In the genomic region with DNA sequence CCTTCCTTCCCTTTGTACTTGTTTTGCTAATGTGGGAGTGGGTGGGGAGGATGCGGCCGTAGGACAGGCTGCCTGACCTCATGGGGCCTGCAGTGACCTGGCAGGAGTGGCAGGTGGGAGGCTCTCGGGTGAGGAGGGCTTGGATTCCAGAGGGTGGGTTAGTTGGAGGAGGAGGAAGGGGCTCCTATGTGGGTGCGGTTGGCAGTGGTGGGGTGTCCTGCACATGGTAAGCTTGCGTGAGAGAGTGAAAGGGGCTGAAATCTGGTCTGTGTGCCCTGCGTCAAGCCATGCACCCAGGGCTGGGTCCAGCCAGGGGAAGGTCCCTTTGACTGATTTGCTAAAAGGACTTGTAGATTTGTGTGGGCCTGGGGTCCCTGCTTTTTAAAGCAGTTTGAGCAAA, we compare ENCODE assay signal across 1 cellular context.
TF ChIP-seq lines count a peak whose summit lies in the region.

No MANE protein-coding gene starts in this region.

TF ChIP-seq in GM23338, 12 proteins besides CTCF, POLR2A, EP300 and RAD21 (continued from another document):
- TF ChIP-seq, protein P1, sequence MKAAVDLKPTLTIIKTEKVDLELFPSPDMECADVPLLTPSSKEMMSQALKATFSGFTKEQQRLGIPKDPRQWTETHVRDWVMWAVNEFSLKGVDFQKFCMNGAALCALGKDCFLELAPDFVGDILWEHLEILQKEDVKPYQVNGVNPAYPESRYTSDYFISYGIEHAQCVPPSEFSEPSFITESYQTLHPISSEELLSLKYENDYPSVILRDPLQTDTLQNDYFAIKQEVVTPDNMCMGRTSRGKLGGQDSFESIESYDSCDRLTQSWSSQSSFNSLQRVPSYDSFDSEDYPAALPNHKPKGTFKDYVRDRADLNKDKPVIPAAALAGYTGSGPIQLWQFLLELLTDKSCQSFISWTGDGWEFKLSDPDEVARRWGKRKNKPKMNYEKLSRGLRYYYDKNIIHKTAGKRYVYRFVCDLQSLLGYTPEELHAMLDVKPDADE (IDR thresholded peaks at IDR 0.05): no peak
- TF ChIP-seq EZH2phosphoT487 (IDR thresholded peaks at IDR 0.05; ENCODE audit: unreplicated experiment) (no peak), EZH2 (IDR thresholded peaks at IDR 0.05; ENCODE audit: low read depth, unreplicated experiment) (no peak), NANOG (IDR thresholded peaks at IDR 0.05; ENCODE audit: borderline replicate concordance) (no peak), POLR2AphosphoS5 (IDR thresholded peaks at IDR 0.05; ENCODE audit: low read depth) (no peak)
- TF ChIP-seq, protein P2, sequence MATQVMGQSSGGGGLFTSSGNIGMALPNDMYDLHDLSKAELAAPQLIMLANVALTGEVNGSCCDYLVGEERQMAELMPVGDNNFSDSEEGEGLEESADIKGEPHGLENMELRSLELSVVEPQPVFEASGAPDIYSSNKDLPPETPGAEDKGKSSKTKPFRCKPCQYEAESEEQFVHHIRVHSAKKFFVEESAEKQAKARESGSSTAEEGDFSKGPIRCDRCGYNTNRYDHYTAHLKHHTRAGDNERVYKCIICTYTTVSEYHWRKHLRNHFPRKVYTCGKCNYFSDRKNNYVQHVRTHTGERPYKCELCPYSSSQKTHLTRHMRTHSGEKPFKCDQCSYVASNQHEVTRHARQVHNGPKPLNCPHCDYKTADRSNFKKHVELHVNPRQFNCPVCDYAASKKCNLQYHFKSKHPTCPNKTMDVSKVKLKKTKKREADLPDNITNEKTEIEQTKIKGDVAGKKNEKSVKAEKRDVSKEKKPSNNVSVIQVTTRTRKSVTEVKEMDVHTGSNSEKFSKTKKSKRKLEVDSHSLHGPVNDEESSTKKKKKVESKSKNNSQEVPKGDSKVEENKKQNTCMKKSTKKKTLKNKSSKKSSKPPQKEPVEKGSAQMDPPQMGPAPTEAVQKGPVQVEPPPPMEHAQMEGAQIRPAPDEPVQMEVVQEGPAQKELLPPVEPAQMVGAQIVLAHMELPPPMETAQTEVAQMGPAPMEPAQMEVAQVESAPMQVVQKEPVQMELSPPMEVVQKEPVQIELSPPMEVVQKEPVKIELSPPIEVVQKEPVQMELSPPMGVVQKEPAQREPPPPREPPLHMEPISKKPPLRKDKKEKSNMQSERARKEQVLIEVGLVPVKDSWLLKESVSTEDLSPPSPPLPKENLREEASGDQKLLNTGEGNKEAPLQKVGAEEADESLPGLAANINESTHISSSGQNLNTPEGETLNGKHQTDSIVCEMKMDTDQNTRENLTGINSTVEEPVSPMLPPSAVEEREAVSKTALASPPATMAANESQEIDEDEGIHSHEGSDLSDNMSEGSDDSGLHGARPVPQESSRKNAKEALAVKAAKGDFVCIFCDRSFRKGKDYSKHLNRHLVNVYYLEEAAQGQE (IDR thresholded peaks at IDR 0.05; ENCODE audit: unreplicated experiment): no peak
- TF ChIP-seq, protein P3, sequence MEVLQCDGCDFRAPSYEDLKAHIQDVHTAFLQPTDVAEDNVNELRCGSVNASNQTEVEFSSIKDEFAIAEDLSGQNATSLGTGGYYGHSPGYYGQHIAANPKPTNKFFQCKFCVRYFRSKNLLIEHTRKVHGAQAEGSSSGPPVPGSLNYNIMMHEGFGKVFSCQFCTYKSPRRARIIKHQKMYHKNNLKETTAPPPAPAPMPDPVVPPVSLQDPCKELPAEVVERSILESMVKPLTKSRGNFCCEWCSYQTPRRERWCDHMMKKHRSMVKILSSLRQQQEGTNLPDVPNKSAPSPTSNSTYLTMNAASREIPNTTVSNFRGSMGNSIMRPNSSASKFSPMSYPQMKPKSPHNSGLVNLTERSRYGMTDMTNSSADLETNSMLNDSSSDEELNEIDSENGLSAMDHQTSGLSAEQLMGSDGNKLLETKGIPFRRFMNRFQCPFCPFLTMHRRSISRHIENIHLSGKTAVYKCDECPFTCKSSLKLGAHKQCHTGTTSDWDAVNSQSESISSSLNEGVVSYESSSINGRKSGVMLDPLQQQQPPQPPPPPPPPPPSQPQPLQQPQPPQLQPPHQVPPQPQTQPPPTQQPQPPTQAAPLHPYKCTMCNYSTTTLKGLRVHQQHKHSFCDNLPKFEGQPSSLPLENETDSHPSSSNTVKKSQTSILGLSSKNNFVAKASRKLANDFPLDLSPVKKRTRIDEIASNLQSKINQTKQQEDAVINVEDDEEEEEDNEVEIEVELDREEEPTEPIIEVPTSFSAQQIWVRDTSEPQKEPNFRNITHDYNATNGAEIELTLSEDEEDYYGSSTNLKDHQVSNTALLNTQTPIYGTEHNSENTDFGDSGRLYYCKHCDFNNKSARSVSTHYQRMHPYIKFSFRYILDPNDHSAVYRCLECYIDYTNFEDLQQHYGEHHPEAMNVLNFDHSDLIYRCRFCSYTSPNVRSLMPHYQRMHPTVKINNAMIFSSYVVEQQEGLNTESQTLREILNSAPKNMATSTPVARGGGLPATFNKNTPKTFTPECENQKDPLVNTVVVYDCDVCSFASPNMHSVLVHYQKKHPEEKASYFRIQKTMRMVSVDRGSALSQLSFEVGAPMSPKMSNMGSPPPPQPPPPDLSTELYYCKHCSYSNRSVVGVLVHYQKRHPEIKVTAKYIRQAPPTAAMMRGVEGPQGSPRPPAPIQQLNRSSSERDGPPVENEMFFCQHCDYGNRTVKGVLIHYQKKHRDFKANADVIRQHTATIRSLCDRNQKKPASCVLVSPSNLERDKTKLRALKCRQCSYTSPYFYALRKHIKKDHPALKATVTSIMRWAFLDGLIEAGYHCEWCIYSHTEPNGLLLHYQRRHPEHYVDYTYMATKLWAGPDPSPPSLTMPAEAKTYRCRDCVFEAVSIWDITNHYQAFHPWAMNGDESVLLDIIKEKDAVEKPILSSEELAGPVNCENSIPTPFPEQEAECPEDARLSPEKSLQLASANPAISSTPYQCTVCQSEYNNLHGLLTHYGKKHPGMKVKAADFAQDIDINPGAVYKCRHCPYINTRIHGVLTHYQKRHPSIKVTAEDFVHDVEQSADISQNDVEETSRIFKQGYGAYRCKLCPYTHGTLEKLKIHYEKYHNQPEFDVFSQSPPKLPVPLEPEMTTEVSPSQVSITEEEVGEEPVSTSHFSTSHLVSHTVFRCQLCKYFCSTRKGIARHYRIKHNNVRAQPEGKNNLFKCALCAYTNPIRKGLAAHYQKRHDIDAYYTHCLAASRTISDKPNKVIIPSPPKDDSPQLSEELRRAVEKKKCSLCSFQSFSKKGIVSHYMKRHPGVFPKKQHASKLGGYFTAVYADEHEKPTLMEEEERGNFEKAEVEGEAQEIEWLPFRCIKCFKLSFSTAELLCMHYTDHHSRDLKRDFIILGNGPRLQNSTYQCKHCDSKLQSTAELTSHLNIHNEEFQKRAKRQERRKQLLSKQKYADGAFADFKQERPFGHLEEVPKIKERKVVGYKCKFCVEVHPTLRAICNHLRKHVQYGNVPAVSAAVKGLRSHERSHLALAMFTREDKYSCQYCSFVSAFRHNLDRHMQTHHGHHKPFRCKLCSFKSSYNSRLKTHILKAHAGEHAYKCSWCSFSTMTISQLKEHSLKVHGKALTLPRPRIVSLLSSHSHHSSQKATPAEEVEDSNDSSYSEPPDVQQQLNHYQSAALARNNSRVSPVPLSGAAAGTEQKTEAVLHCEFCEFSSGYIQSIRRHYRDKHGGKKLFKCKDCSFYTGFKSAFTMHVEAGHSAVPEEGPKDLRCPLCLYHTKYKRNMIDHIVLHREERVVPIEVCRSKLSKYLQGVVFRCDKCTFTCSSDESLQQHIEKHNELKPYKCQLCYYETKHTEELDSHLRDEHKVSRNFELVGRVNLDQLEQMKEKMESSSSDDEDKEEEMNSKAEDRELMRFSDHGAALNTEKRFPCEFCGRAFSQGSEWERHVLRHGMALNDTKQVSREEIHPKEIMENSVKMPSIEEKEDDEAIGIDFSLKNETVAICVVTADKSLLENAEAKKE (CRISPR knock-in tag; IDR thresholded peaks at IDR 0.05): no peak
